9 cellular contexts compared by ENCODE assay signal in genomic region chr7:46811529-46811928, GRCh38.
DNase-seq lines count a peak whose midpoint lies in the region; ATAC-seq and TF ChIP-seq lines count a peak whose summit lies in the region.
"Had no signal": no experiment of that assay in that cellular context is flagged by ENCODE, and none has a peak within 500 bp of the region (broad histone marks: within the 10 kb centered on the region; RNA-seq: fewer than 3 reads in every experiment).

No MANE protein-coding gene starts in this region.

- intact Hi-C loops in ovary (cut with DNase I) (no loop called here), PC-9 (cut with micrococcal nuclease; ENCODE audit: unreplicated experiment) (no loop called here)

- POLR2A ChIA-PET in PC-9 (lab: Charles Lee; ENCODE audit: unreplicated experiment), result no interaction called here

- H3K4me1 Mint-ChIP-seq in T-helper 17 cell, result no peaks in the 10 kb centered on the region

- H3K79me2 ChIP-seq in PC-9 (ENCODE audit: low read depth), result no peaks in the 10 kb centered on the region

- H3K36me3 Mint-ChIP-seq in T-helper 17 cell (ENCODE audit: low read depth), result no peaks in the 10 kb centered on the region

- CTCF ChIA-PET in PC-9 (lab: Charles Lee), result no interaction called here

- no peak for ATAC-seq in T-helper 17 cell
- no peak for ATAC-seq in HG02938 (IDR thresholded peaks at IDR 0.05; ENCODE audit: unreplicated experiment)

- H3K27me3 ChIP-seq in ovary (no peaks in the 10 kb centered on the region), PC-9 (ENCODE audit: insufficient read depth, low read depth) (no peaks in the 10 kb centered on the region)

- no peaks in the 10 kb centered on the region for H3K27me3 Mint-ChIP-seq in T-helper 17 cell

- no peak overlapping the region for H3K27ac Mint-ChIP-seq in T-helper 17 cell

- DNase-seq in EH (ENCODE audit: low read depth) (peak; percentile 98), SK-N-DZ (ENCODE audit: low spot score) (peak; percentile 6), fibroblast of villous mesenchyme (ENCODE audit: low read depth) (peak; percentile 84), ovary (peak; percentile 30 to 67 (median 49)), PC-9 (no peak), T-helper 17 cell (no peak), D341Med (ENCODE audit: low spot score) (no peak)
- DNase-seq: NCI-H526 treated with DMSO at 0.1 percent for 48 hours had no signal

- H3K9me2 ChIP-seq in PC-9 (ENCODE audit: insufficient read depth), result no peaks in the 10 kb centered on the region

- H3K4me2 ChIP-seq in PC-9, result no peak overlapping the region

- TF ChIP-seq POLR2A in ovary (IDR thresholded peaks at IDR 0.05), result no peak

- TF ChIP-seq CTCF in fibroblast of villous mesenchyme (IDR thresholded peaks at IDR 0.05; ENCODE audit: insufficient read depth, low read depth, low read length), result no peak
- no peak for TF ChIP-seq CTCF in ovary (IDR thresholded peaks at IDR 0.05)
- TF ChIP-seq CTCF in PC-9 (conservative IDR thresholded peaks at IDR 0.05), result no peak

- 6 to 15% (median 11%) methylated on average over 4 of the region's 4 CpGs for WGBS in ovary, 3 donors

- H3K27ac ChIP-seq in ovary (no peak overlapping the region), PC-9 (no peak overlapping the region)

- H4K20me1 ChIP-seq in PC-9 (ENCODE audit: insufficient read depth), result no peaks in the 10 kb centered on the region

- H3F3A ChIP-seq in PC-9 (ENCODE audit: insufficient read depth, low read depth), result no peaks in the 10 kb centered on the region

- no TSS peak for BruUV-seq in PC-9 (replicated peaks; lab: Mats Ljungman, UMichigan)

- no peaks in the 10 kb centered on the region for H3K9me3 ChIP-seq in ovary
- no peaks in the 10 kb centered on the region for H3K9me3 ChIP-seq in PC-9 (ENCODE audit: insufficient read depth, low read depth)
- H3K9me3 ChIP-seq in T-helper 17 cell (ENCODE audit: control insufficient read depth, low read length, poor library complexity, severe bottlenecking), result no peaks in the 10 kb centered on the region

- H3K4me3 ChIP-seq in fibroblast of villous mesenchyme (ENCODE audit: low read depth, low read length) (no peak overlapping the region), ovary (no peak overlapping the region), PC-9 (no peak overlapping the region)

- TF ChIP-seq EP300 in ovary (IDR thresholded peaks at IDR 0.05), result no peak

- H3K4me3 Mint-ChIP-seq in T-helper 17 cell, result no peak overlapping the region

- no peaks in the 10 kb centered on the region for H3K4me1 ChIP-seq in ovary (ENCODE audit: insufficient read depth)
- no peaks in the 10 kb centered on the region; the same call in 1 of the 2 replicates for H3K4me1 ChIP-seq in PC-9 (replicated peaks; ENCODE audit: insufficient read depth)

- no peak overlapping the region for H2AFZ ChIP-seq in PC-9

- H3K36me3 ChIP-seq in ovary, result no peaks in the 10 kb centered on the region
- no peaks in the 10 kb centered on the region for H3K36me3 ChIP-seq in PC-9 (ENCODE audit: low read depth)

Comparison
In these comparisons a context has a peak if more than half of its experiments do, and no peak if none do; other contexts are left out.
1. DNase-seq: peak in EH (single experiment), SK-N-DZ (single experiment), fibroblast of villous mesenchyme (single experiment) and ovary (5 of 5); none in PC-9 (0 of 2), T-helper 17 cell (0 of 3) and D341Med (single experiment).